1 cellular context compared by ENCODE assay signal in the genomic region with DNA sequence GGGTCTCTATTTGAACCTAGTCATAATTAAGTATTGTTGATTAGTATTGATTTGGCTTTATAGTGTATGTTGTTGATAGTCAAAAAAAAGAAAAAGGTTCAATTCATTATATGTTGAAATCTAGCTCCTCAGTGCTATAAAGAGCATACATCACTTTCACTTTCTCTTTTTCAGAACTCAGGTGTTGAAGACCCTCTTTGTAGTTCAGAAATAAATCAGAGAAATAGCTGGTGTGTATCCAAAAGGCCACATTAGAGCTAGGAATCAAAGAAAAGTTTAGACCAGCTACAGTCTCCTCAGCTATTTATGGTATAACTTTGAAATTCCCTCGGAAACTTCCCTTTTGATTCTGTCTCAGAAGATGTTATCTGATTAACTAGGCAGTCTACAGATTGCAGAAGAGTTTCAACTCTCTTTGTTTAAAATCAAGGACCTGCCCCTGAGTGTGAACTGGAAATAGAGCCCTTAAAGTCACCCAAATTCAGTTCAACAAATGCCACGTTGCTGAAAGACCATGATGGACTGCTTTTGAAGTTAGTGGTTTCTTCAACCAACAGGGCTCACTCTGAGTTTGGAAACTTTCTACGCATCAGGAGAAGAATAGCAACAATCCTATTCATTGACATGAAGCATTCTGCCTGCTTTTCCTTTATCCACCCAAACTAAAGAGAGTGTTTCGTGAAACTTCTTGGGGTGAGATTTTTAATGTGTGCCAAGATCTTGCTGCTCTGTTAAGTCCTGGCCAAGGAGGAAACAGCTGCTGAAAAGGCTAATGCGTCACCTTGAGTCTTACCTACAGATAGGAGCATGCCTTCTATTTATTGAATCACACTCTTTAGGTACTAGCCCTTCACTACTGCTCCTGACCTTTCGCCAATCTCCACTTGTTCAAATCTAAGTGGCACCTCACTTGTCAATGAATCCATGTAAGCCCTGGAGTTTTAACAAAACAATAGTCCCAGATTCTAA.
TF ChIP-seq lines count a peak whose summit lies in the region.

No MANE protein-coding gene starts in this region.

TF ChIP-seq in HepG2, 621 proteins besides CTCF, POLR2A, EP300 and RAD21:
- TF ChIP-seq DZIP1 (CRISPR knock-in tag; IDR thresholded peaks at IDR 0.05) = no peak
- no peak for TF ChIP-seq ZNF33B (CRISPR knock-in tag; IDR thresholded peaks at IDR 0.05)
- TF ChIP-seq NFKB2 (CRISPR knock-in tag; IDR thresholded peaks at IDR 0.05; ENCODE audit: borderline replicate concordance) = no peak
- TF ChIP-seq ZKSCAN1 (IDR thresholded peaks at IDR 0.05; ENCODE audit: low read length) = no peak
- no peak for TF ChIP-seq IKZF1 (IDR thresholded peaks at IDR 0.05)
- no peak for TF ChIP-seq CREB3 (CRISPR knock-in tag; IDR thresholded peaks at IDR 0.05)
- no peak for TF ChIP-seq ATRX (CRISPR knock-in tag; IDR thresholded peaks at IDR 0.05; ENCODE audit: borderline replicate concordance)
- no peak for TF ChIP-seq RFX5 (IDR thresholded peaks at IDR 0.05; ENCODE audit: low read depth, low read length)
- TF ChIP-seq GATAD1 (CRISPR knock-in tag; IDR thresholded peaks at IDR 0.05) = no peak
- TF ChIP-seq ZFY (CRISPR knock-in tag; IDR thresholded peaks at IDR 0.05) = no peak
- TF ChIP-seq GFI1 (CRISPR knock-in tag; IDR thresholded peaks at IDR 0.05; ENCODE audit: borderline replicate concordance) = no peak
- no peak for TF ChIP-seq YY1 (IDR thresholded peaks at IDR 0.05; ENCODE audit: insufficient read depth, insufficient replicate concordance, low read depth, low read length)
